Comparison of ENCODE assay signal across 1 cellular context in genomic region chr11:118699508-118700220, GRCh38.
TF ChIP-seq lines count a peak whose summit lies in the region.

No MANE protein-coding gene starts in this region.

TF ChIP-seq in IMR-90, 13 proteins besides CTCF, POLR2A, EP300 and RAD21 (continued from another document):
- TF ChIP-seq MAZ (IDR thresholded peaks at IDR 0.05; ENCODE audit: borderline replicate concordance, low read depth, low read length) (no peak), BHLHE40 (IDR thresholded peaks at IDR 0.05; ENCODE audit: low read depth, low read length) (no peak), NFE2L2 (IDR thresholded peaks at IDR 0.05; ENCODE audit: low read depth, low read length) (no peak), CHD1 (IDR thresholded peaks at IDR 0.05; ENCODE audit: low read depth, low read length) (no peak), FOS (IDR thresholded peaks at IDR 0.05; ENCODE audit: low read depth, low read length) (no peak), CEBPB (IDR thresholded peaks at IDR 0.05; ENCODE audit: low read depth, low read length) (no peak), MXI1 (IDR thresholded peaks at IDR 0.05; ENCODE audit: borderline replicate concordance, low read depth, low read length) (no peak)
